In the genomic region with DNA sequence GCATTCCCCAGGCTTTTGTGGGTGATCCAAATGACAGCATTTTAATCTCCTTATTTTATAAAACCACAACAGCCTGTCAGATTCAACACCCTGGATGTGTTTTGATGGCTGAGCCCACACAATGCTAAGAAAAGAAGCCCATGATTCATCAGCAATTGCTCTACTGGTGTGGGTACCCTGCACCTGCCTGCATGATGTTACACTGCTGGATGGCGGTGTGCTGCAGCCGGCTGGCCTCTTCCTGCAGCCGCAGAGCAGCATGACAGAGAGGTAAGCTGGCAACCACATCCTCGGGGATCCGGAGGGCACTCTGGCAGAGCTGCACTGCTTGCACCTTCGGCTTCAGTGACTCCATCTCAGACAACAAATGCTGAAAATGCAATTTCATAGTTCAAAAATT, we compare ENCODE assay signal across 1 cellular context.
TF ChIP-seq lines count a peak whose summit lies in the region.

No MANE protein-coding gene starts in this region.

TF ChIP-seq in SK-N-SH, 30 proteins besides CTCF, POLR2A, EP300 and RAD21 (continued from another document):
- TF ChIP-seq, protein P1, sequence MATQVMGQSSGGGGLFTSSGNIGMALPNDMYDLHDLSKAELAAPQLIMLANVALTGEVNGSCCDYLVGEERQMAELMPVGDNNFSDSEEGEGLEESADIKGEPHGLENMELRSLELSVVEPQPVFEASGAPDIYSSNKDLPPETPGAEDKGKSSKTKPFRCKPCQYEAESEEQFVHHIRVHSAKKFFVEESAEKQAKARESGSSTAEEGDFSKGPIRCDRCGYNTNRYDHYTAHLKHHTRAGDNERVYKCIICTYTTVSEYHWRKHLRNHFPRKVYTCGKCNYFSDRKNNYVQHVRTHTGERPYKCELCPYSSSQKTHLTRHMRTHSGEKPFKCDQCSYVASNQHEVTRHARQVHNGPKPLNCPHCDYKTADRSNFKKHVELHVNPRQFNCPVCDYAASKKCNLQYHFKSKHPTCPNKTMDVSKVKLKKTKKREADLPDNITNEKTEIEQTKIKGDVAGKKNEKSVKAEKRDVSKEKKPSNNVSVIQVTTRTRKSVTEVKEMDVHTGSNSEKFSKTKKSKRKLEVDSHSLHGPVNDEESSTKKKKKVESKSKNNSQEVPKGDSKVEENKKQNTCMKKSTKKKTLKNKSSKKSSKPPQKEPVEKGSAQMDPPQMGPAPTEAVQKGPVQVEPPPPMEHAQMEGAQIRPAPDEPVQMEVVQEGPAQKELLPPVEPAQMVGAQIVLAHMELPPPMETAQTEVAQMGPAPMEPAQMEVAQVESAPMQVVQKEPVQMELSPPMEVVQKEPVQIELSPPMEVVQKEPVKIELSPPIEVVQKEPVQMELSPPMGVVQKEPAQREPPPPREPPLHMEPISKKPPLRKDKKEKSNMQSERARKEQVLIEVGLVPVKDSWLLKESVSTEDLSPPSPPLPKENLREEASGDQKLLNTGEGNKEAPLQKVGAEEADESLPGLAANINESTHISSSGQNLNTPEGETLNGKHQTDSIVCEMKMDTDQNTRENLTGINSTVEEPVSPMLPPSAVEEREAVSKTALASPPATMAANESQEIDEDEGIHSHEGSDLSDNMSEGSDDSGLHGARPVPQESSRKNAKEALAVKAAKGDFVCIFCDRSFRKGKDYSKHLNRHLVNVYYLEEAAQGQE (IDR thresholded peaks at IDR 0.05; ENCODE audit: low read depth, low read length): no peak
